19 cellular contexts compared by ENCODE assay signal in genomic region chr11:100578966-100579365, GRCh38.
DNase-seq lines count a peak whose midpoint lies in the region; ATAC-seq and TF ChIP-seq lines count a peak whose summit lies in the region.
"Had no signal": no experiment of that assay in that cellular context is flagged by ENCODE, and none has a peak within 500 bp of the region (broad histone marks: within the 10 kb centered on the region; RNA-seq: fewer than 3 reads in every experiment).

No MANE protein-coding gene starts in this region.

- no peaks in the 10 kb centered on the region for H3K36me3 ChIP-seq in stomach
- H3K36me3 ChIP-seq: HAP-1, vagina had no signal

- no peaks in the 10 kb centered on the region for H3K27me3 ChIP-seq in stomach
- H3K27me3 ChIP-seq: vagina had no signal

- H3K27ac ChIP-seq in stomach = no peak overlapping the region
- H3K27ac ChIP-seq: vagina had no signal

- WGBS in stomach, 5 donors = 60 to 85% (median 73%) methylated on average over 4 of the region's 4 CpGs

- H3K4me3 ChIP-seq in stomach = no peak overlapping the region
- H3K4me3 ChIP-seq: GM12878, HAP-1, K562, vagina had no signal

- no peak for TF ChIP-seq POLR2A in stomach (IDR thresholded peaks at IDR 0.05)

- H3K4me1 ChIP-seq in stomach = peaks cover 0 to 6% (median 3%) of the 10 kb centered on the region in 4 donors
- H3K4me1 ChIP-seq: HAP-1, vagina had no signal

- intact Hi-C loops in stomach (cut with DNase I; ENCODE audit: low total_unique reads) = loop anchor here (5.0 kb wide), 2 partner anchors 273 to 358 kb away; no protein-coding TSS in a partner anchor

- no peaks in the 10 kb centered on the region for H3K9me3 ChIP-seq in stomach
- H3K9me3 ChIP-seq: HAP-1, SK-N-SH, vagina had no signal

- no peak for TF ChIP-seq EP300 in stomach (IDR thresholded peaks at IDR 0.05)

- no peak for ATAC-seq in HG03520 (IDR thresholded peaks at IDR 0.05; ENCODE audit: unreplicated experiment)
- ATAC-seq: GM12878, K562 had no signal

- DNase-seq in ELF-1 (ENCODE audit: low read depth, low spot score) = peak; percentile 20
- DNase-seq in NCI-H226 = peak; percentile 61
- peak; percentile 28 for DNase-seq in cerebellar cortex (ENCODE audit: low spot score)
- peak; percentile 92 for DNase-seq in islet precursor cell
- no peak for DNase-seq in pons (ENCODE audit: low spot score)
- no peak for DNase-seq in HK-2 (ENCODE audit: unreplicated experiment)
- DNase-seq in stomach = no peak
- DNase-seq: activated CD4-positive, alpha-beta memory T cell treated with anti-CD3 and anti-CD28 coated beads for 36 hours; activated T-cell treated with anti-CD3 and anti-CD28 coated beads, Interleukin-2, amount 50 U/mL, for 48 hours; CD8-positive, alpha-beta memory T cell; naive B cell; NCI-H1417; SK-N-SH; stimulated activated naive CD4-positive, alpha-beta T cell treated with Interleukin-2 at 50 U/mL for 16 hours had no signal

- no peak for TF ChIP-seq CTCF in stomach (IDR thresholded peaks at IDR 0.05)

Comparison
In these comparisons a context has a peak if more than half of its experiments do, and no peak if none do; other contexts are left out.
1. DNase-seq: peak in ELF-1 (single experiment), NCI-H226 (single experiment), cerebellar cortex (single experiment) and islet precursor cell (single experiment); none in pons (single experiment), HK-2 (single experiment) and stomach (single experiment).